Comparison of ENCODE assay signal across 9 cellular contexts in the genomic region with DNA sequence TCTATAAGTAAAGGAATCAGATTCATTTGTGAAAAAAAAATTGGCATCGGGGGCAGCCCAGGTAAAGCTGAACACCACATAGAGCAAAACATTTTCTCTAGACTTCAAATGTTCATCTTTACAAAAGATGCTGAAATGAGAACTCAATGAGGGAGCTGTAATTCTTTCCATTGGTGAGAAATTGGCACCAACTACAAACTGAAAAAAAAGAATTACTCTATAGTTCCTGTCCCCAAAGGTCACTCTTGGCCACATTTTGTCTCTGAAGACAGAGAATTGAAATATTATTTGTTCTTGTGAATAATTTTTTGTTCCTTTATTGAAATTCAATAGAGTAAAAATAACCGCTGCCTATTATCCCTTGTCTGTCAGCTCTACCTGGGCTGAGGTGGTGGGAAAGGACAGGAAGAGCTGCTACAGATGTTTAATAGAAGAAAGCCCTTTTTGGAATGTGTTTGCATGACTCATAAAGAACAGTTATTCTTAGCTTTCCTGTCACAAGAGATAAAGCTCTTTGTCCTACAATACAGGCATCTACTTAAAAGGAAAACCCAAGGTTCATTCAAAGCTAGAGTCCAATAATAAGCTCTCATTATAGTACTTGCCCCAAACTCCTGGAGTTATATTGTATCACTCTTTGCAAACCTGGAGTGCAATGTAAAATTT.
DNase-seq lines count a peak whose midpoint lies in the region; ATAC-seq, FAIRE-seq and TF ChIP-seq lines count a peak whose summit lies in the region.
"Had no signal": no experiment of that assay in that cellular context is flagged by ENCODE, and none has a peak within 500 bp of the region (broad histone marks: within the 10 kb centered on the region; RNA-seq: fewer than 3 reads in every experiment).

No MANE protein-coding gene starts in this region.

- TF ChIP-seq CTCF in body of pancreas (IDR thresholded peaks at IDR 0.05) (no peak), keratinocyte (optimal IDR thresholded peaks at IDR 0.05 in 1 of 3, IDR thresholded peaks at IDR 0.05 in 1 of 3, conservative IDR thresholded peaks at IDR 0.05 in 1 of 3; ENCODE audit: extremely low read depth in 1 of 3, insufficient read depth in 2 of 3, low read length in 3 of 3) (no peak)

- H3K9ac ChIP-seq in keratinocyte (ENCODE audit: control insufficient read depth, extremely low read depth, insufficient read depth, low read length), result no peak overlapping the region

- DNase-seq in Daoy (ENCODE audit: low read depth) (peak; percentile 8), LHCN-M2 (ENCODE audit: low read depth) (peak; percentile 40), body of pancreas (no peak), keratinocyte (ENCODE audit: low read depth, low spot score) (no peak), SIG-M5 (lab: John Stamatoyannopoulos, UW) (no peak)
- DNase-seq: SJCRH30 had no signal

- WGBS in body of pancreas, 2 donors, result 79 to 90% methylated on average over 2 of the region's 2 CpGs

- peak; percentile 76 for FAIRE-seq in keratinocyte (lab: Jason Lieb, UNC)

- peak; percentile 33 for ATAC-seq in body of pancreas
- ATAC-seq in GM18519 (IDR thresholded peaks at IDR 0.05; ENCODE audit: low FRiP score, unreplicated experiment), result no peak
- ATAC-seq in HG03342 (IDR thresholded peaks at IDR 0.05; ENCODE audit: unreplicated experiment), result no peak
- ATAC-seq in HG02588 (IDR thresholded peaks at IDR 0.05; ENCODE audit: unreplicated experiment), result no peak

- no peak overlapping the region for H3K27ac ChIP-seq in body of pancreas
- H3K27ac ChIP-seq in keratinocyte (ENCODE audit: control insufficient read depth, insufficient read depth, low read length), result no peak overlapping the region
- H3K27ac ChIP-seq: SJCRH30 had no signal

- H3K79me2 ChIP-seq in keratinocyte (ENCODE audit: control insufficient read depth, insufficient read depth, low read length), result no peaks in the 10 kb centered on the region

- H2AFZ ChIP-seq in keratinocyte (ENCODE audit: control insufficient read depth, low read length), result no peak overlapping the region

- H3K4me3 ChIP-seq in body of pancreas (no peak overlapping the region), keratinocyte (ENCODE audit: control insufficient read depth in 2 of 3, extremely low read depth in 1 of 3, insufficient read depth in 2 of 3, low read depth in 1 of 3, low read length in 3 of 3) (no peak overlapping the region)
- H3K4me3 ChIP-seq: SJCRH30 had no signal

- H3K27me3 ChIP-seq in body of pancreas (no peaks in the 10 kb centered on the region), keratinocyte (ENCODE audit: control insufficient read depth, extremely low read depth, insufficient read depth, low read length) (no peaks in the 10 kb centered on the region)
- H3K27me3 ChIP-seq: SJCRH30 had no signal

- no peak overlapping the region for H3K4me2 ChIP-seq in keratinocyte (ENCODE audit: control insufficient read depth, extremely low read depth, insufficient read depth, low read depth, low read length)

- H3K4me1 ChIP-seq in body of pancreas (no peaks in the 10 kb centered on the region), keratinocyte (ENCODE audit: control insufficient read depth, extremely low read depth, insufficient read depth, low read length) (peaks cover 3% of the 10 kb centered on the region)

- no peaks in the 10 kb centered on the region for H3K36me3 ChIP-seq in body of pancreas (replicated peaks in 1 of 2; ENCODE audit: insufficient read depth in 1 of 2, low read depth in 2 of 2)
- H3K36me3 ChIP-seq in keratinocyte (ENCODE audit: control insufficient read depth in 2 of 2, extremely low read depth in 1 of 2, insufficient read depth in 2 of 2, low read length in 2 of 2), result no peaks in the 10 kb centered on the region
- H3K36me3 ChIP-seq: SJCRH30 had no signal

- intact Hi-C loops in body of pancreas (cut with DNase I), result no loop called here

- no peaks in the 10 kb centered on the region for H3K9me1 ChIP-seq in keratinocyte (ENCODE audit: control insufficient read depth, extremely low read depth, insufficient read depth, low read length)

- dilution Hi-C loops in keratinocyte (cut with MboI; ENCODE audit: extremely low pct_ligation_motif_present, low sequenced_read_pairs), result no loop called here

- H4K20me1 ChIP-seq in keratinocyte (ENCODE audit: control insufficient read depth, extremely low read depth, insufficient read depth, low read length), result no peaks in the 10 kb centered on the region

- no peak for TF ChIP-seq POLR2A in body of pancreas (IDR thresholded peaks at IDR 0.05)

- H3K9me3 ChIP-seq in body of pancreas (no peaks in the 10 kb centered on the region), keratinocyte (ENCODE audit: control insufficient read depth, low read depth, low read length) (no peaks in the 10 kb centered on the region)
- H3K9me3 ChIP-seq: SJCRH30 had no signal

Comparison
In these comparisons a context has a peak if more than half of its experiments do, and no peak if none do; other contexts are left out.
1. DNase-seq: peak in Daoy (single experiment) and LHCN-M2 (single experiment); none in body of pancreas (0 of 4), keratinocyte (single experiment) and SIG-M5 (single experiment).